In the genomic region with DNA sequence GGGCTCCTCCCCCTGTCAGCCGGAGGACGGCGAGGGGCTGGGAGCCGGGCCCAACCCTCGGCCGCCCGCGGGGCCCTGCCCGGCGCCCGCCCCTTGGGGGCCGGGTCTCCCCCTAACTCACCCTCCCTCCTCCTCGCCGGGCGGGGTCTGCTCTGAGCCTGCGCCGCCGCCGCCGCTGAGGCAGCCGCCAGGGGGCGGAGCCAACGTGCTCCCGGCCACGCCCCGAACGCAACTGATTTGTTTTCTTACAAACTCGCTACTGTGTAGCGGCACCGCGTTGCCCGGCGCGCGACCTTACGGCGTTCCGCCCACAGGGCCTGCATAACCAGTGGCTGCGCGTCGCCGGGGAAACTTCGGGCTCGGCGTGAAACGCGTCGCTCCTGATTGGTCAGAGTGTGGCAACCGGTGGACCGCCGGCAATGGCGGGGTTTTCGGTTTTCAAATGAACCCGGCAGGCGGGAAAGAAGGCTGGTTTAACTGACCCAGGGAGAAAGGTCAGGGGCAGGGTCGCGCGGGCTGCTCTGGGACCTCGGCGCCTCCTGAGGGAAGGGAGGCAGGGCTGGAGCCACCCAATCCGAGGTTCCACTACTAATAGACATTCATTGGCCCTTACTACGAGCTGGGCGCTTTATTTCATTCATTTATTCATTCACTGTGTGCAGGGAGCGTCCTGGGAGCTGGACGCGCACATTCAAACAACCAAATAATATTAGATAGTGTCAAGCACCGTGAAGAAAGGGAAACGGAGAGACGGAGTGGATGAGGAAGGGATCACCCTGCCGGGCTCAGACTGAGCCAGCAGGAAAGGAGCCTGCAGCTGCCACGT, we compare ENCODE assay signal across 1 cellular context.
TF ChIP-seq lines count a peak whose summit lies in the region.

A gene (minus strand): TSS at position 154 of the 826 bp plus-strand sequence. CDS start 326 bp downstream, outside the sequence.

TF ChIP-seq in K562, 482 proteins besides CTCF, POLR2A, EP300 and RAD21 (continued from another document and continues in another):
- TF ChIP-seq, protein P1, sequence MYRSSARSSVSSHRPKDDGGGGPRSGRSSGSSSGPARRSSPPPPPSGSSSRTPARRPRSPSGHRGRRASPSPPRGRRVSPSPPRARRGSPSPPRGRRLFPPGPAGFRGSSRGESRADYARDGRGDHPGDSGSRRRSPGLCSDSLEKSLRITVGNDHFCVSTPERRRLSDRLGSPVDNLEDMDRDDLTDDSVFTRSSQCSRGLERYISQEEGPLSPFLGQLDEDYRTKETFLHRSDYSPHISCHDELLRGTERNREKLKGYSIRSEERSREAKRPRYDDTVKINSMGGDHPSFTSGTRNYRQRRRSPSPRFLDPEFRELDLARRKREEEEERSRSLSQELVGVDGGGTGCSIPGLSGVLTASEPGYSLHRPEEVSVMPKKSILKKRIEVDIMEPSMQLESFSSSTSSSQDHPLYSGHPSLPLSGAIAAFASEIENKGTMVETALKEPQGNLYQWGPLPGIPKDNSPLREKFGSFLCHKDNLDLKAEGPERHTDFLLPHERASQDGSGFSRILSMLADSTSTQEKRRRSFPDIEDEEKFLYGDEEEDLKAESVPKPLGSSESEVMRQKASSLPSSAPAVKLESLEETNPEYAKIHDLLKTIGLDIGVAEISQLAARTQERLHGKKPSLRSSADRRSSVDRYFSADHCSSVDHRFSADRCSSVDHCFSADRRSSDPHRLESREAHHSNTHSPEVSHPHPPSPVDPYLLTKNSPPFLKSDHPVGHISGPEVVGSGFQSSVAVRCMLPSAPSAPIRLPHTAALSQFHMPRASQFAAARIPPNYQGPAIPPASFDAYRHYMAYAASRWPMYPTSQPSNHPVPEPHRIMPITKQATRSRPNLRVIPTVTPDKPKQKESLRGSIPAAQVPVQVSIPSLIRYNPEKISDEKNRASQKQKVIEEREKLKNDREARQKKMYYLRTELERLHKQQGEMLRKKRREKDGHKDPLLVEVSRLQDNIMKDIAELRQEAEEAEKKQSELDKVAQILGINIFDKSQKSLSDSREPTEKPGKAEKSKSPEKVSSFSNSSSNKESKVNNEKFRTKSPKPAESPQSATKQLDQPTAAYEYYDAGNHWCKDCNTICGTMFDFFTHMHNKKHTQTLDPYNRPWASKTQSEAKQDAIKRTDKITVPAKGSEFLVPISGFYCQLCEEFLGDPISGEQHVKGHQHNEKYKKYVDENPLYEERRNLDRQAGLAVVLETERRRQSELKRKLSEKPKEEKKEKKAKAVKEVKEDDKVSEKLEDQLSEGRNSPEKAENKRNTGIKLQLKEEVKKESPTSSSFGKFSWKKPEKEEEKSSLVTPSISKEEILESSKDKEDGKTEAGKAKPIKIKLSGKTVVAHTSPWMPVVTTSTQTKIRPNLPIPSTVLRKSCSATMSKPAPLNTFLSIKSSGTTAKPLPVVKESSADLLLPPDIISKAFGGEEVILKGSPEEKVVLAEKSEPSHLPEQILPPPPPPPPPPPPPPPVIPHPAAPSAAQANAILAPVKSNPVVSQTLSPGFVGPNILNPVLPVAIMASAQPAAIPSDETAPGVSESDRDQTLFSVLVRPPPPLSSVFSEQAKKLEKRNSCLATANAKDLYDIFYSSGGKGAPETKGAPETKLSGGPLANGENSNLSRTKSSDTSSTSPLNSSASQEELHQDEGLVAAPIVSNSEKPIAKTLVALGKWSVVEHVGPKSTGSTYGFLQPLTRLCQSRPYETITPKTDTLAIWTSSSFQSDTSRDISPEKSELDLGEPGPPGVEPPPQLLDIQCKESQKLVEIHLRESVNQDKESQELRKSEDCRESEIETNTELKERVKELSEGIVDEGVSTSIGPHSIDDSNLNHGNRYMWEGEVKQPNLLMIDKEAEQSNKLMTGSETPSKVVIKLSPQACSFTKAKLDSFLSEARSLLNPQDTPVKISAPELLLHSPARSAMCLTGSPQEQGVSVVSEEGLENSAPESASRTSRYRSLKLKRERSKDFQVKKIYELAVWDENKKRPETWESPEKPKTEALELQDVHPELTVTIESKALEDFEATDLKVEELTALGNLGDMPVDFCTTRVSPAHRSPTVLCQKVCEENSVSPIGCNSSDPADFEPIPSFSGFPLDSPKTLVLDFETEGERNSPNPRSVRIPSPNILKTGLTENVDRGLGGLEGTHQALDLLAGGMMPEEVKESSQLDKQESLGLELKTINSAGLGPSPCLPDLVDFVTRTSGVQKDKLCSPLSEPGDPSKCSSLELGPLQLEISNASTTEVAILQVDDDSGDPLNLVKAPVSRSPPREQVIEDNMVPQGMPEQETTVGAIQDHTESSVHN (IDR thresholded peaks at IDR 0.05; ENCODE audit: borderline replicate concordance in 1 of 2, low read depth in 1 of 2), result peak in 1 of 2 experiments; percentile 41; a peak in 1 of 4 replicates
- TF ChIP-seq MAFF (IDR thresholded peaks at IDR 0.05; ENCODE audit: low read length), result no peak
- TF ChIP-seq YBX1 (IDR thresholded peaks at IDR 0.05), result no peak
- TF ChIP-seq ETV6 (IDR thresholded peaks at IDR 0.05; ENCODE audit: borderline replicate concordance in 1 of 2, low read depth in 2 of 2, low read length in 1 of 2), result no peak
- TF ChIP-seq ETV6 (CRISPR knock-in tag; IDR thresholded peaks at IDR 0.05; ENCODE audit: borderline replicate concordance), result no peak
- TF ChIP-seq, protein P2, sequence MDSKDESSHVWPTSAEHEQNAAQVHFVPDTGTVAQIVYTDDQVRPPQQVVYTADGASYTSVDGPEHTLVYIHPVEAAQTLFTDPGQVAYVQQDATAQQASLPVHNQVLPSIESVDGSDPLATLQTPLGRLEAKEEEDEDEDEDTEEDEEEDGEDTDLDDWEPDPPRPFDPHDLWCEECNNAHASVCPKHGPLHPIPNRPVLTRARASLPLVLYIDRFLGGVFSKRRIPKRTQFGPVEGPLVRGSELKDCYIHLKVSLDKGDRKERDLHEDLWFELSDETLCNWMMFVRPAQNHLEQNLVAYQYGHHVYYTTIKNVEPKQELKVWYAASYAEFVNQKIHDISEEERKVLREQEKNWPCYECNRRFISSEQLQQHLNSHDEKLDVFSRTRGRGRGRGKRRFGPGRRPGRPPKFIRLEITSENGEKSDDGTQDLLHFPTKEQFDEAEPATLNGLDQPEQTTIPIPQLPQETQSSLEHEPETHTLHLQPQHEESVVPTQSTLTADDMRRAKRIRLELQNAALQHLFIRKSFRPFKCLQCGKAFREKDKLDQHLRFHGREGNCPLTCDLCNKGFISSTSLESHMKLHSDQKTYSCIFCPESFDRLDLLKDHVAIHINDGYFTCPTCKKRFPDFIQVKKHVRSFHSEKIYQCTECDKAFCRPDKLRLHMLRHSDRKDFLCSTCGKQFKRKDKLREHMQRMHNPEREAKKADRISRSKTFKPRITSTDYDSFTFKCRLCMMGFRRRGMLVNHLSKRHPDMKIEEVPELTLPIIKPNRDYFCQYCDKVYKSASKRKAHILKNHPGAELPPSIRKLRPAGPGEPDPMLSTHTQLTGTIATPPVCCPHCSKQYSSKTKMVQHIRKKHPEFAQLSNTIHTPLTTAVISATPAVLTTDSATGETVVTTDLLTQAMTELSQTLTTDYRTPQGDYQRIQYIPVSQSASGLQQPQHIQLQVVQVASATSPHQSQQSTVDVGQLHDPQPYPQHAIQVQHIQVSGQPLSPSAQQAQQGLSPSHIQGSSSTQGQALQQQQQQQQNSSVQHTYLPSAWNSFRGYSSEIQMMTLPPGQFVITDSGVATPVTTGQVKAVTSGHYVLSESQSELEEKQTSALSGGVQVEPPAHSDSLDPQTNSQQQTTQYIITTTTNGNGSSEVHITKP (IDR thresholded peaks at IDR 0.05; ENCODE audit: partially characterized antibody), result no peak
- TF ChIP-seq CTBP1 (IDR thresholded peaks at IDR 0.05; ENCODE audit: borderline replicate concordance), result peak; percentile 7
- peak; percentile 65 to 66; a peak in 3 of 4 replicates for TF ChIP-seq FOXK2 (conservative IDR thresholded peaks at IDR 0.05 in 1 of 2, IDR thresholded peaks at IDR 0.05 in 1 of 2; ENCODE audit: low read depth in 2 of 2)
- TF ChIP-seq SRSF1 (IDR thresholded peaks at IDR 0.05; ENCODE audit: low read depth, low read length), result no peak
- TF ChIP-seq, protein P3, sequence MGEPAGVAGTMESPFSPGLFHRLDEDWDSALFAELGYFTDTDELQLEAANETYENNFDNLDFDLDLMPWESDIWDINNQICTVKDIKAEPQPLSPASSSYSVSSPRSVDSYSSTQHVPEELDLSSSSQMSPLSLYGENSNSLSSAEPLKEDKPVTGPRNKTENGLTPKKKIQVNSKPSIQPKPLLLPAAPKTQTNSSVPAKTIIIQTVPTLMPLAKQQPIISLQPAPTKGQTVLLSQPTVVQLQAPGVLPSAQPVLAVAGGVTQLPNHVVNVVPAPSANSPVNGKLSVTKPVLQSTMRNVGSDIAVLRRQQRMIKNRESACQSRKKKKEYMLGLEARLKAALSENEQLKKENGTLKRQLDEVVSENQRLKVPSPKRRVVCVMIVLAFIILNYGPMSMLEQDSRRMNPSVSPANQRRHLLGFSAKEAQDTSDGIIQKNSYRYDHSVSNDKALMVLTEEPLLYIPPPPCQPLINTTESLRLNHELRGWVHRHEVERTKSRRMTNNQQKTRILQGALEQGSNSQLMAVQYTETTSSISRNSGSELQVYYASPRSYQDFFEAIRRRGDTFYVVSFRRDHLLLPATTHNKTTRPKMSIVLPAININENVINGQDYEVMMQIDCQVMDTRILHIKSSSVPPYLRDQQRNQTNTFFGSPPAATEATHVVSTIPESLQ (CRISPR knock-in tag; IDR thresholded peaks at IDR 0.05), result peak; percentile 44; the same call in 1 of the 2 replicates
- TF ChIP-seq TBL1XR1 (IDR thresholded peaks at IDR 0.05; ENCODE audit: low read length in 2 of 2), result peak in 1 of 2 experiments; percentile 30; a peak in 1 of 4 replicates
- TF ChIP-seq ZNF551 (CRISPR knock-in tag; IDR thresholded peaks at IDR 0.05), result no peak
- TF ChIP-seq, protein P4, sequence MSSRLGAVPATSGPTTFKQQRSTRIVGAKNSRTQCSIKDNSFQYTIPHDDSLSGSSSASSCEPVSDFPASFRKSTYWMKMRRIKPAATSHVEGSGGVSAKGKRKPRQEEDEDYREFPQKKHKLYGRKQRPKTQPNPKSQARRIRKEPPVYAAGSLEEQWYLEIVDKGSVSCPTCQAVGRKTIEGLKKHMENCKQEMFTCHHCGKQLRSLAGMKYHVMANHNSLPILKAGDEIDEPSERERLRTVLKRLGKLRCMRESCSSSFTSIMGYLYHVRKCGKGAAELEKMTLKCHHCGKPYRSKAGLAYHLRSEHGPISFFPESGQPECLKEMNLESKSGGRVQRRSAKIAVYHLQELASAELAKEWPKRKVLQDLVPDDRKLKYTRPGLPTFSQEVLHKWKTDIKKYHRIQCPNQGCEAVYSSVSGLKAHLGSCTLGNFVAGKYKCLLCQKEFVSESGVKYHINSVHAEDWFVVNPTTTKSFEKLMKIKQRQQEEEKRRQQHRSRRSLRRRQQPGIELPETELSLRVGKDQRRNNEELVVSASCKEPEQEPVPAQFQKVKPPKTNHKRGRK (tag; IDR thresholded peaks at IDR 0.05), result no peak
- TF ChIP-seq RB1 (IDR thresholded peaks at IDR 0.05; ENCODE audit: low read depth), result peak; percentile 91
- peak; percentile 14; the same call in 1 of the 2 replicates for TF ChIP-seq SOX6 (IDR thresholded peaks at IDR 0.05)
- TF ChIP-seq LCOR (CRISPR knock-in tag; IDR thresholded peaks at IDR 0.05), result peak; percentile 94
- TF ChIP-seq RBM34 (IDR thresholded peaks at IDR 0.05; ENCODE audit: borderline replicate concordance, insufficient read depth, low read length), result no peak
- no peak for TF ChIP-seq ILF3 (IDR thresholded peaks at IDR 0.05; ENCODE audit: borderline replicate concordance)
- no peak for TF ChIP-seq ZNF12 (CRISPR knock-in tag; IDR thresholded peaks at IDR 0.05)
- TF ChIP-seq, protein P5, sequence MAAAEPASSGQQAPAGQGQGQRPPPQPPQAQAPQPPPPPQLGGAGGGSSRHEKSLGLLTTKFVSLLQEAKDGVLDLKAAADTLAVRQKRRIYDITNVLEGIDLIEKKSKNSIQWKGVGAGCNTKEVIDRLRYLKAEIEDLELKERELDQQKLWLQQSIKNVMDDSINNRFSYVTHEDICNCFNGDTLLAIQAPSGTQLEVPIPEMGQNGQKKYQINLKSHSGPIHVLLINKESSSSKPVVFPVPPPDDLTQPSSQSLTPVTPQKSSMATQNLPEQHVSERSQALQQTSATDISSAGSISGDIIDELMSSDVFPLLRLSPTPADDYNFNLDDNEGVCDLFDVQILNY (CRISPR knock-in tag; IDR thresholded peaks at IDR 0.05), result no peak
- no peak for TF ChIP-seq IFI16 (CRISPR knock-in tag; IDR thresholded peaks at IDR 0.05)
- TF ChIP-seq ESRRA (IDR thresholded peaks at IDR 0.05; ENCODE audit: borderline replicate concordance, low read depth), result peak; percentile 88
- TF ChIP-seq NR2F6 (CRISPR knock-in tag; IDR thresholded peaks at IDR 0.05), result no peak
- TF ChIP-seq TBP (optimal IDR thresholded peaks at IDR 0.05; ENCODE audit: low read depth, low read length), result peak; percentile 60
- TF ChIP-seq NFATC3 (IDR thresholded peaks at IDR 0.05), result no peak
- no peak for TF ChIP-seq MECOM (CRISPR knock-in tag; IDR thresholded peaks at IDR 0.05)
- TF ChIP-seq ZNF436 (CRISPR knock-in tag; IDR thresholded peaks at IDR 0.05), result no peak
- TF ChIP-seq, protein P6, sequence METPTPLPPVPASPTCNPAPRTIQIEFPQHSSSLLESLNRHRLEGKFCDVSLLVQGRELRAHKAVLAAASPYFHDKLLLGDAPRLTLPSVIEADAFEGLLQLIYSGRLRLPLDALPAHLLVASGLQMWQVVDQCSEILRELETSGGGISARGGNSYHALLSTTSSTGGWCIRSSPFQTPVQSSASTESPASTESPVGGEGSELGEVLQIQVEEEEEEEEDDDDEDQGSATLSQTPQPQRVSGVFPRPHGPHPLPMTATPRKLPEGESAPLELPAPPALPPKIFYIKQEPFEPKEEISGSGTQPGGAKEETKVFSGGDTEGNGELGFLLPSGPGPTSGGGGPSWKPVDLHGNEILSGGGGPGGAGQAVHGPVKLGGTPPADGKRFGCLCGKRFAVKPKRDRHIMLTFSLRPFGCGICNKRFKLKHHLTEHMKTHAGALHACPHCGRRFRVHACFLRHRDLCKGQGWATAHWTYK (CRISPR knock-in tag; IDR thresholded peaks at IDR 0.05), result no peak
- no peak for TF ChIP-seq TCF7L2 (IDR thresholded peaks at IDR 0.05; ENCODE audit: low read depth, low read length)
- TF ChIP-seq ARNT (IDR thresholded peaks at IDR 0.05), result no peak
- TF ChIP-seq PURB (CRISPR knock-in tag; IDR thresholded peaks at IDR 0.05; ENCODE audit: low read depth), result no peak
- TF ChIP-seq ILK (tag; IDR thresholded peaks at IDR 0.05; ENCODE audit: borderline replicate concordance, low read depth), result no peak
- TF ChIP-seq NFYB (IDR thresholded peaks at IDR 0.05; ENCODE audit: extremely low read depth, insufficient read length), result peak; percentile 79
- no peak for TF ChIP-seq SMARCE1 (IDR thresholded peaks at IDR 0.05)
- TF ChIP-seq ZNF197 (CRISPR knock-in tag; IDR thresholded peaks at IDR 0.05; ENCODE audit: low read depth), result no peak
- TF ChIP-seq SETDB1 (IDR thresholded peaks at IDR 0.05; ENCODE audit: low read length), result no peak
- no peak for TF ChIP-seq CBFA2T3 (IDR thresholded peaks at IDR 0.05)
- TF ChIP-seq CBX5 (IDR thresholded peaks at IDR 0.05; ENCODE audit: borderline replicate concordance, low read depth), result no peak
- TF ChIP-seq ERF (CRISPR knock-in tag; IDR thresholded peaks at IDR 0.05), result peak; percentile 68; the same call in 1 of the 2 replicates
- no peak for TF ChIP-seq MTF1 (CRISPR knock-in tag; IDR thresholded peaks at IDR 0.05; ENCODE audit: borderline replicate concordance)
- TF ChIP-seq SMAD3 (CRISPR knock-in tag; conservative IDR thresholded peaks at IDR 0.05), result no peak
- TF ChIP-seq HDAC2 (IDR thresholded peaks at IDR 0.05), result peak; percentile 86
